In the genomic region with DNA sequence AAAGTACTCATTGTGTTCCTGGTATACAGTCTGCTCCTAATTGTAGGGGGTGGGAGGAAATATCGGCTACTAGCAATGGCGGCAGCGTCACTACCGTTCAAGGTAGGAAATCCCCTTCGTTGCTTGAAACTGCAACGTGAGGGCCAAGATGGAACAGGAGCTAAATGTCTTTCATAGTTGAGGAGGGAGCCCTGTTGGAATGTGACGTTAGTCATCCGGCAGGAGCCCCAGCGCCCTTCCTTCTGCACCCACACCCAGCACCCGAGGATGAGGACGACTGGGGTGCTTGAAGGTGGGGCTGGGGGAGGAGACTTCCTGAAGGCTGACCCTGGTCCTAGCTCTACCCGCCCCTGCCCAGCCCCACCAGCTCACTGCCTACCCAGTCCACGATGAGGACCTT, we compare ENCODE assay signal across 25 cellular contexts. TPM values are rescaled to one million over a fixed set of nuclear protein-coding genes. Genes with fewer than 3 reads are reported as not detected.
DNase-seq lines count a peak whose midpoint lies in the region; ATAC-seq, FAIRE-seq and TF ChIP-seq lines count a peak whose summit lies in the region.
"Had no signal": no experiment of that assay in that cellular context is flagged by ENCODE, and none has a peak within 500 bp of the region (broad histone marks: within the 10 kb centered on the region; RNA-seq: fewer than 3 reads in every experiment).

No MANE protein-coding gene starts in this region.

- H3K79me2 ChIP-seq in H1 (ENCODE audit: control insufficient read depth in 1 of 2, insufficient read depth in 2 of 2, low read length in 2 of 2): no peaks in the 10 kb centered on the region

- intact Hi-C loops in IMR-90 (cut with micrococcal nuclease): no loop called here

- H3K18ac ChIP-seq in IMR-90 (ENCODE audit: low read depth, low read length) (no peak overlapping the region), H1 (ENCODE audit: extremely low read depth, low read length) (no peak overlapping the region), neuronal stem cell (ENCODE audit: low read length) (no peak overlapping the region)

- H2BK20ac ChIP-seq in IMR-90 (ENCODE audit: low read depth, low read length) (no peak overlapping the region), H1 (ENCODE audit: low read length) (no peak overlapping the region)

- H3K4me2 ChIP-seq in IMR-90 (ENCODE audit: low read depth, low read length) (no peak overlapping the region), H1 (ENCODE audit: insufficient read depth in 1 of 2, low read depth in 2 of 2, low read length in 2 of 2) (no peak overlapping the region), neuronal stem cell (ENCODE audit: insufficient read depth, low read length, poor library complexity, severe bottlenecking) (no peak overlapping the region)
- H3K4me2 ChIP-seq: BLaER1 had no signal

- H3K56ac ChIP-seq in IMR-90 (ENCODE audit: extremely low read depth, insufficient read depth, low read length) (no peak overlapping the region), H1 (replicated peaks; ENCODE audit: insufficient read length, low read depth, low read length) (no peak overlapping the region)

- in situ Hi-C loops in IMR-90 (cut with MboI; ENCODE audit: low sequenced_read_pairs): no loop called here

- H2AK9ac ChIP-seq in IMR-90 (replicated peaks; ENCODE audit: low read depth, low read length, poor library complexity): peak overlapping the region; percentile 52

- H4K91ac ChIP-seq in IMR-90 (ENCODE audit: insufficient read depth, low read depth, low read length) (no peak overlapping the region), H1 (replicated peaks; ENCODE audit: insufficient read length, low read length) (no peak overlapping the region), neuronal stem cell (ENCODE audit: low read depth, low read length, poor library complexity) (no peak overlapping the region)

- H4K5ac ChIP-seq in IMR-90 (ENCODE audit: low read depth, low read length) (no peak overlapping the region), H1 (ENCODE audit: insufficient read length, low read depth, low read length) (no peak overlapping the region)

- peaks cover 17% of the 10 kb centered on the region for H3K9me1 ChIP-seq in IMR-90 (ENCODE audit: insufficient read depth, low read length)

- no TSS peak for BruUV-seq in IMR-90 (replicated peaks; lab: Mats Ljungman, UMichigan)

- H3K27ac ChIP-seq in IMR-90 (ENCODE audit: insufficient read depth, low read length): no peak overlapping the region
- H3K27ac ChIP-seq in H1 (ENCODE audit: low read depth, low read length): no peak overlapping the region
- H3K27ac ChIP-seq in neuronal stem cell (replicated peaks; ENCODE audit: low read length): no peak overlapping the region
- H3K27ac ChIP-seq: BLaER1, heart left ventricle, SK-N-MC, transverse colon had no signal

- H3K9ac ChIP-seq in IMR-90 (ENCODE audit: low read depth, low read length) (no peak overlapping the region), H1 (replicated peaks in 1 of 4; ENCODE audit: extremely low read depth in 1 of 4, low read depth in 3 of 4, low read length in 3 of 4) (no peak overlapping the region), neuronal stem cell (ENCODE audit: low read depth, low read length, poor library complexity) (peak overlapping the region; percentile 30)
- H3K9ac ChIP-seq: BLaER1 had no signal

- H3K23me2 ChIP-seq in H1 (ENCODE audit: low read depth, low read length): peaks cover 3% of the 10 kb centered on the region; the same call in 1 of the 2 replicates

- H3K4me1 ChIP-seq in IMR-90 (ENCODE audit: control insufficient read depth, insufficient read depth, low read length) (peaks cover 22% of the 10 kb centered on the region), H1 (replicated peaks in 1 of 4; ENCODE audit: control insufficient read depth in 3 of 4, insufficient read depth in 4 of 4, low read length in 3 of 4) (peaks cover 3 to 13% (median 7%) of the 10 kb centered on the region in 4 experiments), neuronal stem cell (ENCODE audit: control insufficient read depth in 2 of 2, insufficient read depth in 1 of 2, low read depth in 1 of 2, low read length in 2 of 2) (peaks cover 22 to 28% of the 10 kb centered on the region in 2 donors)

- TF ChIP-seq POLR2A in IMR-90 (IDR thresholded peaks at IDR 0.05; ENCODE audit: low read depth, low read length) (no peak), H1 (IDR thresholded peaks at IDR 0.05; ENCODE audit: control extremely low read depth in 1 of 2, low read depth in 2 of 2, low read length in 2 of 2) (no peak)

- no CpG with 5 or more reads among the region's 13 CpGs for WGBS in IMR-90 (ENCODE audit: extremely low coverage in 2 of 2, insufficient read length in 1 of 2), 2 experiments
- 93% methylated on average over 13 of the region's 13 CpGs; no CpG with 5 or more reads in 1 of the 2 experiments for WGBS in H1 (ENCODE audit: extremely low coverage in 1 of 2, insufficient coverage in 1 of 2, insufficient read length in 1 of 2, insufficient replicate concordance in 2 of 2, low coverage in 1 of 2, low lambda C conversion rate in 2 of 2, missing lambda C conversion rate in 1 of 2), 2 experiments
- no CpG with 5 or more reads among the region's 13 CpGs for WGBS in neuronal stem cell (ENCODE audit: extremely low coverage in 2 of 2, insufficient read length in 2 of 2, insufficient replicate concordance in 1 of 2), 2 donors

- DNase-seq in A172 (ENCODE audit: low spot score) (peak; percentile 74), IMR-90 (no peak), H1 (ENCODE audit: low read depth in 1 of 2, low spot score in 2 of 2) (no peak), neuronal stem cell (ENCODE audit: low spot score) (no peak), cerebellar nuclear complex (lab: John Stamatoyannopoulos, UW) (no peak), GM10266 (ENCODE audit: extremely low spot score) (no peak), HuH-7 (ENCODE audit: low spot score) (no peak)
- DNase-seq: activated CD4-positive, alpha-beta T cell treated with anti-CD3 and anti-CD28 coated beads for 48 hours; activated T-cell treated with anti-CD3 and anti-CD28 coated beads, Interleukin-2, amount 50 U/mL, for 48 hours; DMS79; dorsolateral prefrontal cortex; H9; heart left ventricle; left cardiac atrium; NCI-H1694; NCI-H2171; NCI-H524; retina; stimulated activated naive CD4-positive, alpha-beta T cell; transverse colon had no signal

- H2BK12ac ChIP-seq in H1 (ENCODE audit: low read depth, low read length) (no peak overlapping the region), neuronal stem cell (ENCODE audit: low read length) (no peak overlapping the region)

- CTCF ChIA-PET in IMR-90 (lab: Yijun Ruan, JAX) (no interaction called here), H1 (lab: Charles Lee; ENCODE audit: partially characterized antibody) (interaction anchor here (1.1 to 34.4 kb wide), 4 partner anchors 11 to 87 kb away, joined by 3 to 638 read pairs (median 13); partner anchors contain the start of genes ASB16 and HDAC5)

- FAIRE-seq in H1 (lab: Jason Lieb, UNC): no peak
- FAIRE-seq: RCC 7860 had no signal

- H3K4ac ChIP-seq in IMR-90 (ENCODE audit: low read depth, low read length) (peak overlapping the region; percentile 2; the same call in 1 of the 2 replicates), H1 (replicated peaks; ENCODE audit: insufficient read length, low read depth, low read length) (no peak overlapping the region), neuronal stem cell (ENCODE audit: low read length) (no peak overlapping the region)

- no peaks in the 10 kb centered on the region for H3K27me3 ChIP-seq in IMR-90 (ENCODE audit: control insufficient read depth, insufficient read depth, low read length)
- no peaks in the 10 kb centered on the region for H3K27me3 ChIP-seq in H1 (replicated peaks in 1 of 4; ENCODE audit: control insufficient read depth in 3 of 4, extremely low read depth in 1 of 4, insufficient read depth in 3 of 4, low read length in 3 of 4)
- no peaks in the 10 kb centered on the region for H3K27me3 ChIP-seq in neuronal stem cell (ENCODE audit: control insufficient read depth in 3 of 3, insufficient read depth in 3 of 3, low read depth in 1 of 3, low read length in 3 of 3)
- H3K27me3 ChIP-seq: BLaER1, dorsolateral prefrontal cortex, heart left ventricle, transverse colon had no signal

- H3K36me3 ChIP-seq in IMR-90 (ENCODE audit: control insufficient read depth, insufficient read depth, low read length): peaks cover 55% of the 10 kb centered on the region
- peaks cover 5 to 27% (median 22%) of the 10 kb centered on the region in 4 experiments; a peak in 7 of 8 replicates for H3K36me3 ChIP-seq in H1 (ENCODE audit: control insufficient read depth in 2 of 4, insufficient read depth in 4 of 4, low read length in 3 of 4)
- peaks cover 51 to 55% of the 10 kb centered on the region in 2 donors for H3K36me3 ChIP-seq in neuronal stem cell (replicated peaks in 1 of 2; ENCODE audit: control insufficient read depth in 2 of 2, insufficient read depth in 2 of 2, low read length in 2 of 2)

- dilution Hi-C loops in IMR-90 (cut with HindIII; ENCODE audit: low sequenced_read_pairs, unreplicated experiment): no loop called here

- POLR2A ChIA-PET in IMR-90 (lab: Charles Lee; ENCODE audit: unreplicated experiment): no interaction called here
- POLR2A ChIA-PET in H1 (lab: Charles Lee; ENCODE audit: partially characterized antibody): interaction anchor here (0.9 to 5.7 kb wide), 2 partner anchors 9 to 12 kb away, joined by 4 to 33 read pairs; partner anchors contain the start of gene G6PC3

- H3K23ac ChIP-seq in IMR-90 (ENCODE audit: low read depth, low read length): 0 out of 2 replicates have a peak overlapping the region, but pooled peaks have one; percentile 11
- no peak overlapping the region for H3K23ac ChIP-seq in H1 (ENCODE audit: insufficient read length)
- no peak overlapping the region for H3K23ac ChIP-seq in neuronal stem cell (ENCODE audit: low read depth, low read length, poor library complexity)

- TF ChIP-seq CTCF in IMR-90 (conservative IDR thresholded peaks at IDR 0.05; ENCODE audit: low read depth, low read length): no peak
- no peak for TF ChIP-seq CTCF in H1 (IDR thresholded peaks at IDR 0.05; ENCODE audit: control extremely low read depth in 1 of 3, insufficient read depth in 1 of 3, low read depth in 1 of 3, low read length in 3 of 3)
- no peak for TF ChIP-seq CTCF in GM10266 (IDR thresholded peaks at IDR 0.05; ENCODE audit: control insufficient read depth, insufficient read depth, low read depth, missing control alignments)

- H2BK5ac ChIP-seq in IMR-90 (ENCODE audit: low read depth, low read length, poor library complexity, severe bottlenecking) (no peak overlapping the region), H1 (ENCODE audit: low read depth, low read length) (no peak overlapping the region), neuronal stem cell (ENCODE audit: low read length) (no peak overlapping the region)

- no peak for ATAC-seq in IMR-90 (ENCODE audit: low read depth)
- ATAC-seq in GM21717 (IDR thresholded peaks at IDR 0.05; ENCODE audit: unreplicated experiment): no peak
- ATAC-seq: activated naive CD4-positive, alpha-beta T cell treated with anti-CD3 and anti-CD28 coated beads, Interleukin-2, amount 50 U/mL, for 72 hours; heart left ventricle; left cardiac atrium had no signal

- H4K8ac ChIP-seq in IMR-90 (ENCODE audit: low read depth in 2 of 2, low read length in 2 of 2) (no peak overlapping the region), H1 (ENCODE audit: extremely low read depth, insufficient read depth, low read length) (peak overlapping the region; percentile 28; the same call in 1 of the 2 replicates), neuronal stem cell (ENCODE audit: low read depth, low read length) (no peak overlapping the region)

- H3K4me3 ChIP-seq in IMR-90 (ENCODE audit: insufficient read depth, low read depth, low read length) (no peak overlapping the region), H1 (ENCODE audit: extremely low read depth in 1 of 4, insufficient read depth in 2 of 4, low read depth in 3 of 4, low read length in 4 of 4) (no peak overlapping the region), neuronal stem cell (ENCODE audit: low read length in 2 of 2) (no peak overlapping the region)
- H3K4me3 ChIP-seq: BLaER1, dorsolateral prefrontal cortex, heart left ventricle, SK-N-MC, transverse colon had no signal

- TF ChIP-seq EP300 in H1 (IDR thresholded peaks at IDR 0.05; ENCODE audit: borderline replicate concordance in 1 of 2, low read depth in 2 of 2, low read length in 2 of 2): no peak

- H2AFZ ChIP-seq in IMR-90 (replicated peaks; ENCODE audit: low read length, poor library complexity): no peak overlapping the region
- no peak overlapping the region for H2AFZ ChIP-seq in H1 (ENCODE audit: low read length)
- H2AFZ ChIP-seq in neuronal stem cell (ENCODE audit: low read length): no peak overlapping the region

- H2AK5ac ChIP-seq in IMR-90 (ENCODE audit: low read depth, low read length) (peak overlapping the region; percentile 7; the same call in 1 of the 2 replicates), H1 (ENCODE audit: low read depth, low read length) (no peak overlapping the region), neuronal stem cell (ENCODE audit: low read depth, low read length) (no peak overlapping the region)

- H4K20me1 ChIP-seq in IMR-90 (ENCODE audit: insufficient read depth, low read length) (peaks cover 7% of the 10 kb centered on the region; the same call in 1 of the 2 replicates), H1 (replicated peaks in 1 of 2; ENCODE audit: control insufficient read depth in 1 of 2, insufficient read depth in 2 of 2, low read length in 2 of 2) (peaks cover 0 to 11% of the 10 kb centered on the region in 2 experiments)

- TF ChIP-seq RAD21 in IMR-90 (IDR thresholded peaks at IDR 0.05; ENCODE audit: low read length) (no peak), H1 (IDR thresholded peaks at IDR 0.05 in 1 of 2, conservative IDR thresholded peaks at IDR 0.05 in 1 of 2; ENCODE audit: low read depth in 2 of 2, low read length in 2 of 2) (no peak)

- H3K14ac ChIP-seq in IMR-90 (replicated peaks; ENCODE audit: low read depth, low read length) (no peak overlapping the region), H1 (ENCODE audit: insufficient read length) (no peak overlapping the region), neuronal stem cell (ENCODE audit: low read length) (no peak overlapping the region)

- H2BK120ac ChIP-seq in IMR-90 (ENCODE audit: low read depth, low read length) (no peak overlapping the region), H1 (replicated peaks; ENCODE audit: low read depth, low read length) (no peak overlapping the region), neuronal stem cell (ENCODE audit: low read depth, low read length) (no peak overlapping the region)

- H2BK15ac ChIP-seq in IMR-90 (ENCODE audit: low read depth, low read length) (no peak overlapping the region), H1 (ENCODE audit: low read length) (no peak overlapping the region; the same call in 1 of the 2 replicates), neuronal stem cell (ENCODE audit: low read length) (no peak overlapping the region)

- H3K79me1 ChIP-seq in IMR-90 (ENCODE audit: low read depth in 1 of 2, low read length in 2 of 2) (peaks cover 19 to 74% of the 10 kb centered on the region in 2 experiments), H1 (ENCODE audit: low read depth, low read length) (peaks cover 7% of the 10 kb centered on the region; the same call in 1 of the 2 replicates), neuronal stem cell (ENCODE audit: low read depth, low read length) (no peaks in the 10 kb centered on the region)

- H3K9me3 ChIP-seq in IMR-90 (ENCODE audit: control insufficient read depth, insufficient read depth, low read length) (no peaks in the 10 kb centered on the region), H1 (ENCODE audit: insufficient read depth in 2 of 2, low read depth in 1 of 2, low read length in 1 of 2) (no peaks in the 10 kb centered on the region), neuronal stem cell (replicated peaks in 1 of 2; ENCODE audit: control insufficient read depth in 2 of 2, insufficient read depth in 1 of 2, low read depth in 1 of 2, low read length in 2 of 2) (no peaks in the 10 kb centered on the region)
- H3K9me3 ChIP-seq: BLaER1, heart left ventricle, transverse colon had no signal

RNA-seq across cellular contexts. Expression of gene G6PC3, which starts 11.7 kb away (rescaled TPM):
- total RNA-seq in A172 (2014; rRNA removed; shearing (Covaris generic)): 79.4 and 89.1 TPM in 2 replicates
- 19.4 and 20.4 TPM in 2 replicates for total RNA-seq in IMR-90 (2012; rRNA removed)
- polyA plus RNA-seq in IMR-90 (2012; rRNA removed): 107 and 127 TPM in 2 replicates
- 87.5 and 210 TPM in 2 replicates for polyA plus RNA-seq in IMR-90 (2012; cell fraction: cytosol; rRNA removed)
- 49.2 and 86.8 TPM in 2 replicates for polyA plus RNA-seq in IMR-90 (2012; cell fraction: nucleus; rRNA removed; ENCODE audit: low replicate concordance)
- total RNA-seq in H1 (2021; fragmentation: NEBNext Ultra II Directional; extraction: Animal tissue kit (Norgen Biotek cat#: 25700)): 104 and 114 TPM in 2 replicates
- 343 and 436 TPM in 2 replicates for polyA plus RNA-seq in H1 (2011; rRNA removed)
- polyA plus RNA-seq in H1 (2011; cell fraction: cytosol; rRNA removed): 191 TPM
- 198 TPM for polyA plus RNA-seq in H1 (2011; cell fraction: nucleus; rRNA removed)
- polyA plus RNA-seq in H1 (2012, experiment 1 of 2): 143 to 233 TPM (median 204 TPM) in 4 replicates
- polyA plus RNA-seq in H1 (2012, experiment 2 of 2): 249 TPM
- 394 TPM for polyA plus RNA-seq in H1 (2013, experiment 1 of 2)
- polyA plus RNA-seq in H1 (2013, experiment 2 of 2): 451 TPM
- 132 and 168 TPM in 2 replicates for polyA minus RNA-seq in H1 (2011; rRNA and poly(A)+ RNA removed)
- 151 TPM for polyA minus RNA-seq in H1 (2011; cell fraction: cytosol; rRNA and poly(A)+ RNA removed)
- polyA minus RNA-seq in H1 (2011; cell fraction: nucleus; rRNA and poly(A)+ RNA removed): 96.9 TPM
- 126 TPM for polyA plus RNA-seq in neuronal stem cell (2013, experiment 1 of 2)
- polyA plus RNA-seq in neuronal stem cell (2013, experiment 2 of 2): 131 TPM

RNA-seq across cellular contexts. Expression of gene LSM12, which starts 15.7 kb away (rescaled TPM):
- 49.8 and 62.1 TPM in 2 replicates for total RNA-seq in A172 (2014; rRNA removed; shearing (Covaris generic))
- 41.0 and 50.3 TPM in 2 replicates for total RNA-seq in IMR-90 (2012; rRNA removed)
- polyA plus RNA-seq in IMR-90 (2012; rRNA removed) (37.6 and 38.0 TPM in 2 replicates), H1 (2011; rRNA removed) (51.6 and 69.8 TPM in 2 replicates)
- 20.3 and 21.4 TPM in 2 replicates for polyA plus RNA-seq in IMR-90 (2012; cell fraction: cytosol; rRNA removed)
- 8.8 and 29.9 TPM in 2 replicates for polyA plus RNA-seq in IMR-90 (2012; cell fraction: nucleus; rRNA removed; ENCODE audit: low replicate concordance)
- 118 and 142 TPM in 2 replicates for total RNA-seq in H1 (2021; fragmentation: NEBNext Ultra II Directional; extraction: Animal tissue kit (Norgen Biotek cat#: 25700))
- 57.3 TPM for polyA plus RNA-seq in H1 (2011; cell fraction: cytosol; rRNA removed)
- polyA plus RNA-seq in H1 (2011; cell fraction: nucleus; rRNA removed): 31.1 TPM
- polyA plus RNA-seq in H1 (2012, experiment 1 of 2): 59.4 to 75.6 TPM (median 69.7 TPM) in 4 replicates
- 76.0 TPM for polyA plus RNA-seq in H1 (2012, experiment 2 of 2)
- polyA plus RNA-seq in H1 (2013, experiment 1 of 2): 126 TPM
- 129 TPM for polyA plus RNA-seq in H1 (2013, experiment 2 of 2)
- polyA minus RNA-seq in H1 (2011; rRNA and poly(A)+ RNA removed): 83.5 and 95.8 TPM in 2 replicates
- polyA minus RNA-seq in H1 (2011; cell fraction: cytosol; rRNA and poly(A)+ RNA removed): 54.6 TPM
- 32.1 TPM for polyA minus RNA-seq in H1 (2011; cell fraction: nucleus; rRNA and poly(A)+ RNA removed)
- 88.7 TPM for polyA plus RNA-seq in neuronal stem cell (2013, experiment 1 of 2)
- polyA plus RNA-seq in neuronal stem cell (2013, experiment 2 of 2): 90.7 TPM

RNA-seq across cellular contexts. Expression of gene HDAC5, which starts 41.2 kb away (rescaled TPM):
- total RNA-seq in A172 (2014; rRNA removed; shearing (Covaris generic)): 33.8 and 41.0 TPM in 2 replicates
- total RNA-seq in IMR-90 (2012; rRNA removed): 61.3 and 71.4 TPM in 2 replicates
- polyA plus RNA-seq in IMR-90 (2012; rRNA removed): 47.0 and 50.0 TPM in 2 replicates
- 21.2 and 58.0 TPM in 2 replicates for polyA plus RNA-seq in IMR-90 (2012; cell fraction: cytosol; rRNA removed)
- polyA plus RNA-seq in IMR-90 (2012; cell fraction: nucleus; rRNA removed; ENCODE audit: low replicate concordance): 87.7 and 169 TPM in 2 replicates
- 48.5 and 54.0 TPM in 2 replicates for total RNA-seq in H1 (2021; fragmentation: NEBNext Ultra II Directional; extraction: Animal tissue kit (Norgen Biotek cat#: 25700))
- 54.4 and 79.2 TPM in 2 replicates for polyA plus RNA-seq in H1 (2011; rRNA removed)
- polyA plus RNA-seq in H1 (2011; cell fraction: cytosol; rRNA removed): 78.3 TPM
- 103 TPM for polyA plus RNA-seq in H1 (2011; cell fraction: nucleus; rRNA removed)
- 31.8 to 62.6 TPM (median 53.9 TPM) in 4 replicates for polyA plus RNA-seq in H1 (2012, experiment 1 of 2)
- polyA plus RNA-seq in H1 (2012, experiment 2 of 2): 44.0 TPM
- 23.8 TPM for polyA plus RNA-seq in H1 (2013, experiment 1 of 2)
- 23.7 TPM for polyA plus RNA-seq in H1 (2013, experiment 2 of 2)
- polyA minus RNA-seq in H1 (2011; rRNA and poly(A)+ RNA removed): 77.4 and 115 TPM in 2 replicates
- polyA minus RNA-seq in H1 (2011; cell fraction: cytosol; rRNA and poly(A)+ RNA removed): 41.8 TPM
- 57.9 TPM for polyA minus RNA-seq in H1 (2011; cell fraction: nucleus; rRNA and poly(A)+ RNA removed)
- 43.3 TPM for polyA plus RNA-seq in neuronal stem cell (2013, experiment 1 of 2)
- 44.0 TPM for polyA plus RNA-seq in neuronal stem cell (2013, experiment 2 of 2)

RNA-seq across cellular contexts. Expression of gene HROB, which starts 59.5 kb away (rescaled TPM):
- total RNA-seq in A172 (2014; rRNA removed; shearing (Covaris generic)): 4.9 and 7.7 TPM in 2 replicates
- 2.8 and 3.2 TPM in 2 replicates for total RNA-seq in IMR-90 (2012; rRNA removed)
- polyA plus RNA-seq in IMR-90 (2012; rRNA removed) (4.0 and 4.4 TPM in 2 replicates), H1 (2011; rRNA removed) (21.6 and 24.1 TPM in 2 replicates)
- polyA plus RNA-seq in IMR-90 (2012; cell fraction: cytosol; rRNA removed): 1.8 TPM in 2 replicates
- polyA plus RNA-seq in IMR-90 (2012; cell fraction: nucleus; rRNA removed; ENCODE audit: low replicate concordance): 6.9 and 8.0 TPM in 2 replicates
- 18.8 and 19.4 TPM in 2 replicates for total RNA-seq in H1 (2021; fragmentation: NEBNext Ultra II Directional; extraction: Animal tissue kit (Norgen Biotek cat#: 25700))
- polyA plus RNA-seq in H1 (2011; cell fraction: cytosol; rRNA removed): 17.5 TPM
- polyA plus RNA-seq in H1 (2011; cell fraction: nucleus; rRNA removed): 32.1 TPM
- polyA plus RNA-seq in H1 (2012, experiment 1 of 2): 16.3 to 20.8 TPM (median 17.6 TPM) in 4 replicates
- polyA plus RNA-seq in H1 (2012, experiment 2 of 2): 16.8 TPM
- 10.8 TPM for polyA plus RNA-seq in H1 (2013, experiment 1 of 2)
- polyA plus RNA-seq in H1 (2013, experiment 2 of 2): 10.3 TPM
- 35.7 and 36.8 TPM in 2 replicates for polyA minus RNA-seq in H1 (2011; rRNA and poly(A)+ RNA removed)
- 17.8 TPM for polyA minus RNA-seq in H1 (2011; cell fraction: cytosol; rRNA and poly(A)+ RNA removed)
- 18.6 TPM for polyA minus RNA-seq in H1 (2011; cell fraction: nucleus; rRNA and poly(A)+ RNA removed)
- 7.6 TPM for polyA plus RNA-seq in neuronal stem cell (2013, experiment 1 of 2)
- 7.8 TPM for polyA plus RNA-seq in neuronal stem cell (2013, experiment 2 of 2)
